In genomic region chr11:83047515-83048225, GRCh38 we compare ENCODE assay signal across 14 cellular contexts. TPM values are rescaled to one million over a fixed set of nuclear protein-coding genes. Genes with fewer than 3 reads are reported as not detected.
DNase-seq lines count a peak whose midpoint lies in the region; ATAC-seq and TF ChIP-seq lines count a peak whose summit lies in the region.
"Had no signal": no experiment of that assay in that cellular context is flagged by ENCODE, and none has a peak within 500 bp of the region (broad histone marks: within the 10 kb centered on the region; RNA-seq: fewer than 3 reads in every experiment).

No MANE protein-coding gene starts in this region.

- in situ Hi-C loops in transverse colon (cut with MboI; ENCODE audit: low pct_ligation_motif_present in 1 of 4, low pct_unique_long_range_greater_than_20kb in 1 of 4, low sequenced_read_pairs in 3 of 4): no loop called here

- ATAC-seq in heart left ventricle: no peak
- no peak for ATAC-seq in Right ventricle myocardium superior (ENCODE audit: poor library complexity)
- no peak for ATAC-seq in gastroesophageal sphincter
- ATAC-seq in GM19395 (IDR thresholded peaks at IDR 0.05; ENCODE audit: unreplicated experiment): no peak
- no peak for ATAC-seq in activated T-cell treated with anti-CD3 and anti-CD28 coated beads, Interleukin-2, amount 50 U/mL, for 4 hours
- ATAC-seq: esophagus mucosa, sciatic nerve, WTC11 had no signal

- WGBS in heart left ventricle, 4 donors: 64 to 72% (median 67%) methylated on average over 4 of the region's 4 CpGs
- WGBS in gastroesophageal sphincter (ENCODE audit: low coverage in 1 of 2), 2 donors: 44 to 58% methylated on average over 2 to 4 of the region's 4 CpGs
- 56 to 73% methylated on average over 2 to 4 of the region's 4 CpGs for WGBS in transverse colon (ENCODE audit: low coverage in 1 of 2), 2 donors

- peaks cover 7% of the 10 kb centered on the region for H3K9me3 Mint-ChIP-seq in activated T-cell treated with anti-CD3 and anti-CD28 coated beads, Interleukin-2, amount 50 U/mL, for 4 hours

- H3K9me3 ChIP-seq in heart left ventricle (peaks cover 0 to 8% (median 0%) of the 10 kb centered on the region in 12 donors), gastroesophageal sphincter (no peaks in the 10 kb centered on the region), transverse colon (no peaks in the 10 kb centered on the region)

- TF ChIP-seq EP300 in gastroesophageal sphincter (IDR thresholded peaks at IDR 0.05): no peak
- TF ChIP-seq EP300 in transverse colon (IDR thresholded peaks at IDR 0.05; ENCODE audit: low read depth): no peak

- H3K36me3 ChIP-seq in heart left ventricle (no peaks in the 10 kb centered on the region), gastroesophageal sphincter (no peaks in the 10 kb centered on the region), transverse colon (no peaks in the 10 kb centered on the region)

- H3K27ac ChIP-seq in heart left ventricle: peak overlapping the region in 10 of 12 donors; percentile 1 to 66 (median 48)
- H3K27ac ChIP-seq in gastroesophageal sphincter: peak overlapping the region; percentile 25 to 64 (median 41)
- H3K27ac ChIP-seq in transverse colon: peak overlapping the region; percentile 36 to 60 (median 46)

- TF ChIP-seq POLR2A in heart left ventricle (IDR thresholded peaks at IDR 0.05) (no peak), gastroesophageal sphincter (IDR thresholded peaks at IDR 0.05) (no peak), transverse colon (IDR thresholded peaks at IDR 0.05) (no peak)

- peaks cover 13 to 75% (median 40%) of the 10 kb centered on the region in 12 donors for H3K4me1 ChIP-seq in heart left ventricle
- H3K4me1 ChIP-seq in gastroesophageal sphincter: peaks cover 6 to 63% (median 20%) of the 10 kb centered on the region in 3 donors
- peaks cover 3 to 42% (median 19%) of the 10 kb centered on the region in 4 donors for H3K4me1 ChIP-seq in transverse colon

- intact Hi-C loops in heart left ventricle (cut with DNase I): no loop called here
- intact Hi-C loops in Right ventricle myocardium superior (cut with DNase I): no loop called here
- intact Hi-C loops in transverse colon (cut with DNase I; ENCODE audit: low total_unique reads): no loop called here

- peaks cover 7% of the 10 kb centered on the region for H3K36me3 Mint-ChIP-seq in activated T-cell treated with anti-CD3 and anti-CD28 coated beads, Interleukin-2, amount 50 U/mL, for 4 hours (ENCODE audit: insufficient read depth)
- H3K36me3 Mint-ChIP-seq: WTC11 had no signal

- H3K4me1 Mint-ChIP-seq in activated T-cell treated with anti-CD3 and anti-CD28 coated beads, Interleukin-2, amount 50 U/mL, for 4 hours (ENCODE audit: low read depth): peaks cover 27% of the 10 kb centered on the region

- no peaks in the 10 kb centered on the region for H3K27me3 Mint-ChIP-seq in activated T-cell treated with anti-CD3 and anti-CD28 coated beads, Interleukin-2, amount 50 U/mL, for 4 hours (ENCODE audit: low read depth)
- H3K27me3 Mint-ChIP-seq: activated T-cell treated with anti-CD3 and anti-CD28 coated beads, Interleukin-2, amount 50 U/mL, for 24 hours had no signal

- H3K4me3 ChIP-seq in heart left ventricle: no peak overlapping the region
- no peak overlapping the region for H3K4me3 ChIP-seq in gastroesophageal sphincter
- H3K4me3 ChIP-seq in transverse colon: no peak overlapping the region

- no peak overlapping the region for H3K4me3 Mint-ChIP-seq in activated T-cell treated with anti-CD3 and anti-CD28 coated beads, Interleukin-2, amount 50 U/mL, for 4 hours
- H3K4me3 Mint-ChIP-seq: activated T-cell treated with anti-CD3 and anti-CD28 coated beads, Interleukin-2, amount 50 U/mL, for 24 hours; WTC11 had no signal

- DNase-seq in heart left ventricle: no peak
- no peak for DNase-seq in Right ventricle myocardium superior
- peak; percentile 56 for DNase-seq in NCI-H774 (lab: John Stamatoyannopoulos, UW)
- no peak for DNase-seq in transverse colon
- no peak for DNase-seq in midbrain (lab: John Stamatoyannopoulos, UW)
- no peak for DNase-seq in activated T-cell treated with anti-CD3 and anti-CD28 coated beads, Interleukin-2, amount 50 U/mL, for 4 hours
- DNase-seq: activated T-cell treated with anti-CD3 and anti-CD28 coated beads, Interleukin-2, amount 50 U/mL, for 24 hours; NCI-H1694; SIG-M5 had no signal

- H3K27me3 ChIP-seq in heart left ventricle (no peaks in the 10 kb centered on the region), gastroesophageal sphincter (no peaks in the 10 kb centered on the region), transverse colon (no peaks in the 10 kb centered on the region)

- TF ChIP-seq CTCF in heart left ventricle (IDR thresholded peaks at IDR 0.05) (no peak), gastroesophageal sphincter (IDR thresholded peaks at IDR 0.05) (no peak), transverse colon (IDR thresholded peaks at IDR 0.05) (no peak)

RNA-seq across cellular contexts. Expression of gene RAB30, which starts 24.0 kb away (rescaled TPM):
- total RNA-seq in heart left ventricle: 10 to 100 TPM; 13.8 to 28.4 (median 23.4) TPM
- 1 to 10 TPM; 4.4 to 6.8 TPM for polyA plus RNA-seq in heart left ventricle
- 24.2 TPM for total RNA-seq in Right ventricle myocardium superior
- total RNA-seq in gastroesophageal sphincter: 10 to 100 TPM; 18.7 to 36.6 (median 27.5) TPM
- 10 to 100 TPM in 3 of 4 donors, 1 to 10 TPM in 1; 2.2 to 29.9 (median 14.5) TPM for total RNA-seq in transverse colon
- 10 to 100 TPM; 10.5 to 12.4 (median 11.3) TPM for total RNA-seq in activated T-cell treated with anti-CD3 and anti-CD28 coated beads, Interleukin-2, amount 50 U/mL, for 4 hours
